In genomic region chr11:128484172-128484571, GRCh38 we compare ENCODE assay signal across 8 cellular contexts.
DNase-seq lines count a peak whose midpoint lies in the region; ATAC-seq and TF ChIP-seq lines count a peak whose summit lies in the region.

No MANE protein-coding gene starts in this region.

- H3K9me3 Mint-ChIP-seq in MCF 10A (ENCODE audit: unreplicated experiment) (no peaks in the 10 kb centered on the region), activated B cell treated with CpG ODN at 0.5 μM for 24 hours (no peaks in the 10 kb centered on the region), immature natural killer cell (no peaks in the 10 kb centered on the region)

- TF ChIP-seq CTCF in MCF 10A (IDR thresholded peaks at IDR 0.05; ENCODE audit: unreplicated experiment) (peak; percentile 36), breast epithelium (IDR thresholded peaks at IDR 0.05) (no peak), activated B cell treated with CpG ODN at 0.5 μM for 24 hours (IDR thresholded peaks at IDR 0.05) (no peak), upper lobe of right lung (IDR thresholded peaks at IDR 0.05) (no peak)

- H3K27me3 Mint-ChIP-seq in MCF 10A (ENCODE audit: insufficient read depth, unreplicated experiment) (no peaks in the 10 kb centered on the region), activated B cell treated with CpG ODN at 0.5 μM for 24 hours (no peaks in the 10 kb centered on the region), immature natural killer cell (ENCODE audit: low read depth in 3 of 3) (peaks cover 5 to 17% (median 13%) of the 10 kb centered on the region in 3 donors)

- H3K9me3 ChIP-seq in breast epithelium (no peaks in the 10 kb centered on the region), upper lobe of right lung (no peaks in the 10 kb centered on the region)

- H3K4me1 ChIP-seq in breast epithelium (peaks cover 10 to 35% of the 10 kb centered on the region in 2 donors), upper lobe of right lung (peaks cover 48% of the 10 kb centered on the region)

- ATAC-seq in activated B cell treated with CpG ODN at 0.5 μM for 24 hours (ENCODE audit: low read depth) = no peak
- peak; percentile 15 for ATAC-seq in upper lobe of right lung
- ATAC-seq in GM21529 (IDR thresholded peaks at IDR 0.05; ENCODE audit: unreplicated experiment) = no peak

- CTCF ChIA-PET in MCF 10A (lab: Yijun Ruan, JAX) (interaction anchor here (0.7 to 3.0 kb wide), 18 partner anchors 13 to 455 kb away, joined by 3 to 33 read pairs (median 4); no protein-coding TSS in a partner anchor), activated B cell treated with CpG ODN at 0.5 μM for 24 hours (lab: Charles Lee) (interaction anchor here (0.7 to 3.5 kb wide), 5 partner anchors 13 to 274 kb away, joined by 3 to 27 read pairs (median 7); no protein-coding TSS in a partner anchor)

- TF ChIP-seq POLR2A in breast epithelium (IDR thresholded peaks at IDR 0.05) = no peak

- H3K4me1 Mint-ChIP-seq in MCF 10A (ENCODE audit: insufficient read depth, unreplicated experiment) = peaks cover 47% of the 10 kb centered on the region
- peaks cover 86% of the 10 kb centered on the region for H3K4me1 Mint-ChIP-seq in activated B cell treated with CpG ODN at 0.5 μM for 24 hours
- H3K4me1 Mint-ChIP-seq in immature natural killer cell = peaks cover 92 to 100% of the 10 kb centered on the region in 2 donors

- H3K27ac ChIP-seq in breast epithelium (peak overlapping the region in 1 of 2 donors; percentile 26), upper lobe of right lung (peak overlapping the region; percentile 79)

- H3K27ac Mint-ChIP-seq in MCF 10A (ENCODE audit: low read depth, unreplicated experiment) = peak overlapping the region; percentile 71
- peak overlapping the region; percentile 89 for H3K27ac Mint-ChIP-seq in activated B cell treated with CpG ODN at 0.5 μM for 24 hours
- H3K27ac Mint-ChIP-seq in immature natural killer cell = peak overlapping the region; percentile 96 to 99 (median 98)

- H3K4me3 Mint-ChIP-seq in MCF 10A (ENCODE audit: unreplicated experiment) (no peak overlapping the region), activated B cell treated with CpG ODN at 0.5 μM for 24 hours (peak overlapping the region; percentile 67), immature natural killer cell (peak overlapping the region; percentile 55 to 89 (median 79))

- H3K36me3 ChIP-seq in breast epithelium (no peaks in the 10 kb centered on the region), upper lobe of right lung (peaks cover 69% of the 10 kb centered on the region)

- POLR2A ChIA-PET in MCF 10A (lab: Yijun Ruan, JAX) (interaction anchor here (0.6 to 1.6 kb wide), 8 partner anchors 9 to 47 kb away, joined by 3 to 7 read pairs (median 4); no protein-coding TSS in a partner anchor), activated B cell treated with CpG ODN at 0.5 μM for 24 hours (lab: Charles Lee) (interaction anchor here (0.5 to 5.5 kb wide), 15 partner anchors 10 to 194 kb away, joined by 3 to 107 read pairs (median 5); no protein-coding TSS in a partner anchor)

- H3K27me3 ChIP-seq in breast epithelium (no peaks in the 10 kb centered on the region), upper lobe of right lung (no peaks in the 10 kb centered on the region)

- H3K4me3 ChIP-seq in breast epithelium (no peak overlapping the region), upper lobe of right lung (no peak overlapping the region)

- peaks cover 49% of the 10 kb centered on the region for H3K36me3 Mint-ChIP-seq in MCF 10A (ENCODE audit: insufficient read depth, unreplicated experiment)
- peaks cover 93% of the 10 kb centered on the region for H3K36me3 Mint-ChIP-seq in activated B cell treated with CpG ODN at 0.5 μM for 24 hours (ENCODE audit: low read depth)
- peaks cover 50 to 88% (median 69%) of the 10 kb centered on the region in 3 donors for H3K36me3 Mint-ChIP-seq in immature natural killer cell

- DNase-seq in MCF 10A (ENCODE audit: unreplicated experiment) = peak; percentile 61
- no peak for DNase-seq in breast epithelium (ENCODE audit: low spot score in 2 of 2)
- no peak for DNase-seq in activated B cell treated with CpG ODN at 0.5 μM for 24 hours
- DNase-seq in immature natural killer cell = no peak
- DNase-seq in upper lobe of right lung = no peak
- DNase-seq in activated gamma-delta T cell treated with Interleukin-2 at 50 U/mL for 16 hours = no peak
- no peak for DNase-seq in dermis blood vessel endothelial cell

- intact Hi-C loops in MCF 10A (cut with micrococcal nuclease) (loop anchor here (1.0 kb wide), 1 partner anchor 146 kb away; no protein-coding TSS in a partner anchor), breast epithelium (cut with DNase I; ENCODE audit: low total_unique reads) (no loop called here), activated B cell treated with CpG ODN at 0.5 μM for 24 hours (cut with micrococcal nuclease) (no loop called here), upper lobe of right lung (cut with DNase I) (loop anchor here (10.0 kb wide), 1 partner anchor 189 kb away; no protein-coding TSS in a partner anchor)

- no TSS peak for BruUV-seq in MCF 10A (replicated peaks; lab: Mats Ljungman, UMichigan)

Comparison
In these comparisons a context has a peak if more than half of its experiments do, and no peak if none do; other contexts are left out.
1. intact Hi-C loops: an anchor here in MCF 10A (1.0 kb wide) and upper lobe of right lung (10.0 kb wide); none called in breast epithelium and activated B cell treated with CpG ODN at 0.5 μM for 24 hours.